Comparison of ENCODE assay signal across 8 cellular contexts in the genomic region with DNA sequence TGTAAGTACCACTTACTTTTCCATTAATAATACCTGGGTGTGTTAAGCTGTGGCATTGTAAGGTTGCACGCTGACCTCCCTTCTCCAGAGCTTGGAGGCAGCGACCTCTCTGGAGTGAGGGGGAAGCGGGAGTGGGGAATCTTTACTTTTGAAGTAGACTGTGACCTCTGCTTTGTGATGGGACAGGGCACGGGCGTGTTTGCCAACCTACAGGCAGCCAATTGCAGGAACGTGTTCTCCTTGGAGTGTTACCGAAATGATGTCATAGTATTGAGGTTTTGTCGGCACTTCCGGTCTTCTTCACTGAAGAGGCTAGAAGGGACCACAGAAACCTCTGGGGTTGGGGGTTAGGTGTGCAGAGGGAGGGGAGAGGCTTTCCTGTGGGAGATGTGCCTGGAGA. TPM values are rescaled to one million over a fixed set of nuclear protein-coding genes. Genes with fewer than 3 reads are reported as not detected.
DNase-seq lines count a peak whose midpoint lies in the region; ATAC-seq and TF ChIP-seq lines count a peak whose summit lies in the region.

No MANE protein-coding gene starts in this region.

- ATAC-seq in activated T-helper 17 cell treated with anti-CD3 and anti-CD28 coated beads, Interleukin-2, amount 50 U/mL, for 72 hours (replicated peaks), result peak; percentile 12
- no peak for ATAC-seq in HG03045 (IDR thresholded peaks at IDR 0.05; ENCODE audit: unreplicated experiment)
- no peak for ATAC-seq in HG02981 (IDR thresholded peaks at IDR 0.05; ENCODE audit: unreplicated experiment)
- no peak for ATAC-seq in GM21447 (IDR thresholded peaks at IDR 0.05; ENCODE audit: unreplicated experiment)

- DNase-seq in activated CD4-positive, alpha-beta T cell treated with anti-CD3 and anti-CD28 coated beads, Interleukin-2, amount 10 ng/mL, durations not matched to agents 7 days and 5 days, result peak; percentile 16
- no peak for DNase-seq in activated CD4-positive, alpha-beta T cell treated with anti-CD3 and anti-CD28 coated beads for 4 hours
- DNase-seq in smooth muscle cell (lab: John Stamatoyannopoulos, UW; ENCODE audit: unreplicated experiment), result no peak

- no peak overlapping the region for H3K27ac Mint-ChIP-seq in activated CD4-positive, alpha-beta T cell treated with anti-CD3 and anti-CD28 coated beads, Interleukin-2, amount 10 ng/mL, durations not matched to agents 7 days and 5 days
- H3K27ac Mint-ChIP-seq in activated T-helper 17 cell treated with anti-CD3 and anti-CD28 coated beads, Interleukin-2, amount 50 U/mL, for 72 hours, result peak overlapping the region; percentile 67

- H3K27ac ChIP-seq in smooth muscle cell (ENCODE audit: low read depth), result no peak overlapping the region

- H3K27me3 Mint-ChIP-seq in activated CD4-positive, alpha-beta T cell treated with anti-CD3 and anti-CD28 coated beads, Interleukin-2, amount 10 ng/mL, durations not matched to agents 7 days and 5 days, result peaks cover 33% of the 10 kb centered on the region
- peaks cover 5% of the 10 kb centered on the region for H3K27me3 Mint-ChIP-seq in activated T-helper 17 cell treated with anti-CD3 and anti-CD28 coated beads, Interleukin-2, amount 50 U/mL, for 72 hours

- no peaks in the 10 kb centered on the region for H3K36me3 ChIP-seq in smooth muscle cell (ENCODE audit: low read depth)

- H3K4me2 ChIP-seq in smooth muscle cell, result peak overlapping the region; percentile 92

- TF ChIP-seq CTCF in smooth muscle cell (IDR thresholded peaks at IDR 0.05; ENCODE audit: borderline replicate concordance, insufficient read depth, poor library complexity, severe bottlenecking), result no peak

- H3K4me1 ChIP-seq in smooth muscle cell (ENCODE audit: low read depth), result peaks cover 5% of the 10 kb centered on the region

- H3K4me1 Mint-ChIP-seq in activated CD4-positive, alpha-beta T cell treated with anti-CD3 and anti-CD28 coated beads, Interleukin-2, amount 10 ng/mL, durations not matched to agents 7 days and 5 days, result peaks cover 19% of the 10 kb centered on the region
- peaks cover 8% of the 10 kb centered on the region for H3K4me1 Mint-ChIP-seq in activated T-helper 17 cell treated with anti-CD3 and anti-CD28 coated beads, Interleukin-2, amount 50 U/mL, for 72 hours

- no peak overlapping the region for H3K9ac ChIP-seq in smooth muscle cell (ENCODE audit: low read depth)

- 17% methylated on average over 9 of the region's 9 CpGs for WGBS in smooth muscle cell (ENCODE audit: low lambda C conversion rate)

- peak overlapping the region; percentile 92 for H3K4me3 Mint-ChIP-seq in activated CD4-positive, alpha-beta T cell treated with anti-CD3 and anti-CD28 coated beads, Interleukin-2, amount 10 ng/mL, durations not matched to agents 7 days and 5 days
- H3K4me3 Mint-ChIP-seq in activated T-helper 17 cell treated with anti-CD3 and anti-CD28 coated beads, Interleukin-2, amount 50 U/mL, for 72 hours, result peak overlapping the region; percentile 89

- POLR2A ChIA-PET in activated CD4-positive, alpha-beta T cell treated with anti-CD3 and anti-CD28 coated beads, Interleukin-2, amount 10 ng/mL, durations not matched to agents 7 days and 5 days (lab: Charles Lee), result no interaction called here

- CTCF ChIA-PET in activated CD4-positive, alpha-beta T cell treated with anti-CD3 and anti-CD28 coated beads, Interleukin-2, amount 10 ng/mL, durations not matched to agents 7 days and 5 days (lab: Charles Lee), result interaction anchor here (0.9 to 1.9 kb wide), 2 partner anchors 10 to 16 kb away, joined by 3 to 4 read pairs; no protein-coding TSS in a partner anchor

- H3F3A ChIP-seq in smooth muscle cell (ENCODE audit: low read depth), result peaks cover 7% of the 10 kb centered on the region

- no peaks in the 10 kb centered on the region for H3K36me3 Mint-ChIP-seq in activated CD4-positive, alpha-beta T cell treated with anti-CD3 and anti-CD28 coated beads, Interleukin-2, amount 10 ng/mL, durations not matched to agents 7 days and 5 days (ENCODE audit: low read depth)
- no peaks in the 10 kb centered on the region for H3K36me3 Mint-ChIP-seq in activated T-helper 17 cell treated with anti-CD3 and anti-CD28 coated beads, Interleukin-2, amount 50 U/mL, for 72 hours (ENCODE audit: low read depth)

- H3K27me3 ChIP-seq in smooth muscle cell (ENCODE audit: low read depth), result no peaks in the 10 kb centered on the region

- peak overlapping the region; percentile 88 for H3K4me3 ChIP-seq in iPS-11a (ENCODE audit: low read depth, low read length)
- H3K4me3 ChIP-seq in smooth muscle cell, result peak overlapping the region; percentile 92

- H3K9me3 Mint-ChIP-seq in activated CD4-positive, alpha-beta T cell treated with anti-CD3 and anti-CD28 coated beads, Interleukin-2, amount 10 ng/mL, durations not matched to agents 7 days and 5 days, result no peaks in the 10 kb centered on the region
- no peaks in the 10 kb centered on the region for H3K9me3 Mint-ChIP-seq in activated T-helper 17 cell treated with anti-CD3 and anti-CD28 coated beads, Interleukin-2, amount 50 U/mL, for 72 hours

- H2AFZ ChIP-seq in smooth muscle cell (ENCODE audit: low read depth), result peak overlapping the region; percentile 96

- no peaks in the 10 kb centered on the region for H4K20me1 ChIP-seq in smooth muscle cell (ENCODE audit: low read depth)

- H3K79me2 ChIP-seq in smooth muscle cell (ENCODE audit: low read depth), result peaks cover 58% of the 10 kb centered on the region

- no peaks in the 10 kb centered on the region for H3K9me3 ChIP-seq in smooth muscle cell (replicated peaks; ENCODE audit: low read depth)

RNA-seq across cellular contexts. Expression of gene TLN2, which starts 2.1 kb away (rescaled TPM):
- total RNA-seq in activated CD4-positive, alpha-beta T cell treated with anti-CD3 and anti-CD28 coated beads, Interleukin-2, amount 10 ng/mL, durations not matched to agents 7 days and 5 days, result under 1 TPM; 0.27 to 0.37 TPM
- 1 to 10 TPM in 1 of 2 donors, under 1 TPM in 1; 0.52 to 1.8 TPM for total RNA-seq in activated T-helper 17 cell treated with anti-CD3 and anti-CD28 coated beads, Interleukin-2, amount 50 U/mL, for 72 hours
- total RNA-seq in smooth muscle cell, result 13.0 and 15.8 TPM in 2 replicates
- 8.1 and 10.4 TPM in 2 replicates for polyA plus RNA-seq in smooth muscle cell
